ENCODE assay signal across 8 cellular contexts in the genomic region with DNA sequence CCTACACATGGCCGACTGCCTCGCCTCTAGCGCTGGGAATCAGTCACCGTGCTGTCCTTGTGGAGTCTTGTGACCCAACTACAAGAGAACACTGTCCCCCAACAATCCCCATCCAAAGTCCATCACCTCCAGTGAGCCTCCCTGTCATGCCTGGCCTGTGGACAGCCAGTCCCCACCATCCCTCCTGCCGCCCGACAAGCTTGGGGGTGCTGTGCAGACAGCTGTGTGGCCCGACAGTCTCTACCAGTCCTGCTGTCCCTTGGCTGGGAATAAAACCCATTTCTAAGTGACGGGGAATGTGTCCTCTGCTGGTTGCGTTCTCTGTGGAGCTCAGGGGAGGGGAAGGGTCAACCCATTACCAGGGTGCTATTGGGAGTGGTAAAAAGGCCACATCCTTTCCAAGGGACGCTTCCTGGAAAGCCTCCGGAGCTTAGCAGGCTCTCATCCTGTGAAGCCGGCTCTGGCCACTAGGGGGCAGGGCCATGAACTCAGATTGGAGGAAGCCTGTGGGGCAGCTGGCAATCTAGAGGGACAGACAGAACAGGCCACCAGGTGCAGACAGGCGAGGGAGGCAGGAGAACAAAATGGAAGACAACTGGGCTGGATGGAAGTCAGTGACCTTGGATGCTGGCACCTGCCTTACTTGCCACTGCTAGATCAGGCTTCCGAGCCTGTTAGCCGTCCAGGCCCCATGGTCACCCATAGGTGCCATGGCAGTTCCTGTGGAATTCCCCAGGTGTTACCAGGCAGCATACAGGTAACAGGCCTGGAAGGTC. TPM values are rescaled to one million over a fixed set of nuclear protein-coding genes. Genes with fewer than 3 reads are reported as not detected.
DNase-seq lines count a peak whose midpoint lies in the region; ATAC-seq and TF ChIP-seq lines count a peak whose summit lies in the region.

No MANE protein-coding gene starts in this region.

- ATAC-seq in GM19023 (IDR thresholded peaks at IDR 0.05; ENCODE audit: unreplicated experiment) (peak; percentile 69), HG03442 (IDR thresholded peaks at IDR 0.05; ENCODE audit: unreplicated experiment) (peak; percentile 85), Right ventricle myocardium inferior (peak; percentile 32)

- DNase-seq in SHP77 treated with DMSO at 0.1 percent for 48 hours (lab: John Stamatoyannopoulos, UW), result peak; percentile 53
- DNase-seq in activated gamma-delta T cell treated with anti-CD3 and anti-CD28 coated beads, Interleukin-2, amount 50 U/mL, for 16 hours (ENCODE audit: low read depth), result peak; percentile 56
- DNase-seq in Right ventricle myocardium inferior (ENCODE audit: missing footprints), result peak; percentile 90
- peak; percentile 54 for DNase-seq in retina
- DNase-seq in putamen (ENCODE audit: low spot score), result no peak

- intact Hi-C loops in Right ventricle myocardium inferior (cut with DNase I), result no loop called here

- TF ChIP-seq CTCF in C4-2B (conservative IDR thresholded peaks at IDR 0.05), result peak; percentile 89

- no peak overlapping the region for H3K27ac ChIP-seq in C4-2B

RNA-seq across cellular contexts. Expression of gene BLTP3B, which starts 12.0 kb away (rescaled TPM):
- total RNA-seq in Right ventricle myocardium inferior, result 10.7 TPM

RNA-seq across cellular contexts. Expression of gene ACTR6, which starts 46.0 kb away (rescaled TPM):
- 19.4 TPM for total RNA-seq in Right ventricle myocardium inferior

Comparison
In these comparisons a context has a peak if more than half of its experiments do, and no peak if none do; other contexts are left out.
1. ATAC-seq: peak in every context shown above with its lines; median percentile 85 in HG03442; 69 in GM19023; 32 in Right ventricle myocardium inferior.